Comparison of ENCODE assay signal across 8 cellular contexts in the genomic region with DNA sequence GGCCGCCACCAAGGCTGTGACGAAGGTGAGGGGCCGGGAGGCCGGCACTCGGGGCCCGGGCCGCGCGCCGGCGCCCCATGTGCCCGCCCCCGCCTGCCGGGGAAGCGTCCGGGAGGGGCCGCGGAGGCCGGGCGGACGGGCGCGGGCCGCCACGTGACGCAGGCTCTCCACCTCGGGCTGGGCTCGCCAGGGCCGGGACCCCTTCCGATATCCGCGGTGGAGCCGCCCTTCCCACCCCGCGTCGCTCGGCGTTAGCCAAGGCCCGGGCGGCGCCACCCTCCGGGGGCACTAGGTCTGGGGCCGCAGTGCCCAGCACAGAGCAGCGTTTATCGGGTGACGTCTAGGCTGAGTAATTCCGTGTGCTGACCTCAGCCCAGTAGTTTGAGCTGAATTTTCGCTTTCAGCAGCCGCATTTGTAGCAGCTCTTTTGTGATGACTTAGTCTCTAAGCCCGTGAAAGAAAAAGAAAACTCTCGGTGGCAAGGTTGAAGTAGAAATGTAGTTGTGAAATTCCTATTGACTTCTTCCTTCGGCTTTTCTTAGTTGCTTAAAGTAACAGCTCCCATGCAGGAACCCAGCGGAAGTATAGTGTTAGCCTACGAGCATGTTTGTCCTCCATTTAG. TPM values are rescaled to one million over a fixed set of nuclear protein-coding genes. Genes with fewer than 3 reads are reported as not detected.
DNase-seq lines count a peak whose midpoint lies in the region; FAIRE-seq and TF ChIP-seq lines count a peak whose summit lies in the region.

No MANE protein-coding gene starts in this region.

- H3K36me3 ChIP-seq in HEK293 (ENCODE audit: control insufficient read depth in 2 of 2, insufficient read depth in 1 of 2, low read length in 2 of 2) (peaks cover 13 to 44% of the 10 kb centered on the region in 2 experiments), OCI-LY3 (replicated peaks; ENCODE audit: low read depth, low read length) (peaks cover 44% of the 10 kb centered on the region)

- peak overlapping the region; percentile 93 for H3K9ac ChIP-seq in OCI-LY3 (ENCODE audit: low read length)

- DNase-seq in GM03348 (ENCODE audit: low spot score) (peak; percentile 83), cardiac septum (ENCODE audit: low spot score) (peak; percentile 83), putamen (ENCODE audit: low spot score) (peak; percentile 62), cerebellar nuclear complex (lab: John Stamatoyannopoulos, UW) (no peak), D721Med (ENCODE audit: insufficient read length, low spot score) (no peak)

- no peak for FAIRE-seq in D721Med (lab: Jason Lieb, UNC)

- peaks cover 59% of the 10 kb centered on the region for H3K79me2 ChIP-seq in OCI-LY3 (ENCODE audit: low read length)

- H4K20me1 ChIP-seq in OCI-LY3 (ENCODE audit: insufficient read depth, low read length): peaks cover 47% of the 10 kb centered on the region

- peak overlapping the region; percentile 98 for H3K27ac Mint-ChIP-seq in activated naive CD4-positive, alpha-beta T cell treated with anti-CD3 and anti-CD28 coated beads, Interleukin-2, amount 50 U/mL, for 24 hours

- H3K4me2 ChIP-seq in OCI-LY3 (ENCODE audit: low read length): peak overlapping the region; percentile 85

- H3K4me3 Mint-ChIP-seq in activated naive CD4-positive, alpha-beta T cell treated with anti-CD3 and anti-CD28 coated beads, Interleukin-2, amount 50 U/mL, for 24 hours: peak overlapping the region; percentile 99

- H3K4me3 ChIP-seq in HEK293 (ENCODE audit: low read depth, low read length): peak overlapping the region; percentile 85
- H3K4me3 ChIP-seq in OCI-LY3 (ENCODE audit: low read length): peak overlapping the region; percentile 91

- no peaks in the 10 kb centered on the region for H3K27me3 Mint-ChIP-seq in activated naive CD4-positive, alpha-beta T cell treated with anti-CD3 and anti-CD28 coated beads, Interleukin-2, amount 50 U/mL, for 24 hours

- CTCF ChIA-PET in HEK293 (lab: Yijun Ruan, JAX): no interaction called here

- peaks cover 51% of the 10 kb centered on the region for H3K4me1 Mint-ChIP-seq in activated naive CD4-positive, alpha-beta T cell treated with anti-CD3 and anti-CD28 coated beads, Interleukin-2, amount 50 U/mL, for 24 hours

- POLR2A ChIA-PET in HEK293 (lab: Yijun Ruan, JAX): interaction anchor here (0.6 to 1.4 kb wide), 4 partner anchors 27 to 656 kb away, joined by 3 to 7 read pairs (median 4); no protein-coding TSS in a partner anchor

- intact Hi-C loops in cardiac septum (cut with DNase I): loop anchor here (5.0 kb wide), 2 partner anchors 88 to 852 kb away; partner anchors contain the start of genes NPHP3 and TOPBP1

- peaks cover 27% of the 10 kb centered on the region for H3K36me3 Mint-ChIP-seq in activated naive CD4-positive, alpha-beta T cell treated with anti-CD3 and anti-CD28 coated beads, Interleukin-2, amount 50 U/mL, for 24 hours

- H3K4me1 ChIP-seq in HEK293 (ENCODE audit: control insufficient read depth, insufficient read depth, low read length): peaks cover 3% of the 10 kb centered on the region; the same call in 1 of the 2 replicates
- H3K4me1 ChIP-seq in OCI-LY3 (ENCODE audit: low read length): peaks cover 52% of the 10 kb centered on the region

- H3K27ac ChIP-seq in HEK293 (ENCODE audit: extremely low read depth, low read depth, low read length): peak overlapping the region; percentile 89
- peak overlapping the region; percentile 78 for H3K27ac ChIP-seq in OCI-LY3 (ENCODE audit: low read length)

- no peaks in the 10 kb centered on the region for H3K9me3 Mint-ChIP-seq in activated naive CD4-positive, alpha-beta T cell treated with anti-CD3 and anti-CD28 coated beads, Interleukin-2, amount 50 U/mL, for 24 hours

- H2AFZ ChIP-seq in OCI-LY3 (ENCODE audit: low read depth, low read length): no peak overlapping the region

- TF ChIP-seq CTCF in HEK293 (tag by site-specific recombination; IDR thresholded peaks at IDR 0.05) (peak; percentile 25; the same call in 1 of the 2 replicates), OCI-LY3 (IDR thresholded peaks at IDR 0.05; ENCODE audit: low read depth, low read length) (peak; percentile 24; the same call in 1 of the 2 replicates), D721Med (IDR thresholded peaks at IDR 0.05; ENCODE audit: insufficient read depth, missing control alignments) (no peak)

- H3K9me3 ChIP-seq in HEK293 (ENCODE audit: control insufficient read depth, insufficient read depth, low read depth, low read length) (no peaks in the 10 kb centered on the region), OCI-LY3 (ENCODE audit: insufficient read depth, low read length) (no peaks in the 10 kb centered on the region)

- no peaks in the 10 kb centered on the region for H3K27me3 ChIP-seq in OCI-LY3 (ENCODE audit: low read depth, low read length)

TF ChIP-seq in HEK293, 187 proteins besides CTCF, POLR2A, EP300 and RAD21 (continues in another document):
- no peak for TF ChIP-seq KLF1 (tag by site-specific recombination; IDR thresholded peaks at IDR 0.05)
- TF ChIP-seq, protein P1, sequence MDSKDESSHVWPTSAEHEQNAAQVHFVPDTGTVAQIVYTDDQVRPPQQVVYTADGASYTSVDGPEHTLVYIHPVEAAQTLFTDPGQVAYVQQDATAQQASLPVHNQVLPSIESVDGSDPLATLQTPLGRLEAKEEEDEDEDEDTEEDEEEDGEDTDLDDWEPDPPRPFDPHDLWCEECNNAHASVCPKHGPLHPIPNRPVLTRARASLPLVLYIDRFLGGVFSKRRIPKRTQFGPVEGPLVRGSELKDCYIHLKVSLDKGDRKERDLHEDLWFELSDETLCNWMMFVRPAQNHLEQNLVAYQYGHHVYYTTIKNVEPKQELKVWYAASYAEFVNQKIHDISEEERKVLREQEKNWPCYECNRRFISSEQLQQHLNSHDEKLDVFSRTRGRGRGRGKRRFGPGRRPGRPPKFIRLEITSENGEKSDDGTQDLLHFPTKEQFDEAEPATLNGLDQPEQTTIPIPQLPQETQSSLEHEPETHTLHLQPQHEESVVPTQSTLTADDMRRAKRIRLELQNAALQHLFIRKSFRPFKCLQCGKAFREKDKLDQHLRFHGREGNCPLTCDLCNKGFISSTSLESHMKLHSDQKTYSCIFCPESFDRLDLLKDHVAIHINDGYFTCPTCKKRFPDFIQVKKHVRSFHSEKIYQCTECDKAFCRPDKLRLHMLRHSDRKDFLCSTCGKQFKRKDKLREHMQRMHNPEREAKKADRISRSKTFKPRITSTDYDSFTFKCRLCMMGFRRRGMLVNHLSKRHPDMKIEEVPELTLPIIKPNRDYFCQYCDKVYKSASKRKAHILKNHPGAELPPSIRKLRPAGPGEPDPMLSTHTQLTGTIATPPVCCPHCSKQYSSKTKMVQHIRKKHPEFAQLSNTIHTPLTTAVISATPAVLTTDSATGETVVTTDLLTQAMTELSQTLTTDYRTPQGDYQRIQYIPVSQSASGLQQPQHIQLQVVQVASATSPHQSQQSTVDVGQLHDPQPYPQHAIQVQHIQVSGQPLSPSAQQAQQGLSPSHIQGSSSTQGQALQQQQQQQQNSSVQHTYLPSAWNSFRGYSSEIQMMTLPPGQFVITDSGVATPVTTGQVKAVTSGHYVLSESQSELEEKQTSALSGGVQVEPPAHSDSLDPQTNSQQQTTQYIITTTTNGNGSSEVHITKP (tag by site-specific recombination; IDR thresholded peaks at IDR 0.05): peak; percentile 96
- no peak for TF ChIP-seq ZNF529 (tag by site-specific recombination; IDR thresholded peaks at IDR 0.05; ENCODE audit: insufficient replicate concordance)
- TF ChIP-seq REPIN1 (tag by site-specific recombination; IDR thresholded peaks at IDR 0.05; ENCODE audit: low read depth): no peak
- TF ChIP-seq, protein P2, sequence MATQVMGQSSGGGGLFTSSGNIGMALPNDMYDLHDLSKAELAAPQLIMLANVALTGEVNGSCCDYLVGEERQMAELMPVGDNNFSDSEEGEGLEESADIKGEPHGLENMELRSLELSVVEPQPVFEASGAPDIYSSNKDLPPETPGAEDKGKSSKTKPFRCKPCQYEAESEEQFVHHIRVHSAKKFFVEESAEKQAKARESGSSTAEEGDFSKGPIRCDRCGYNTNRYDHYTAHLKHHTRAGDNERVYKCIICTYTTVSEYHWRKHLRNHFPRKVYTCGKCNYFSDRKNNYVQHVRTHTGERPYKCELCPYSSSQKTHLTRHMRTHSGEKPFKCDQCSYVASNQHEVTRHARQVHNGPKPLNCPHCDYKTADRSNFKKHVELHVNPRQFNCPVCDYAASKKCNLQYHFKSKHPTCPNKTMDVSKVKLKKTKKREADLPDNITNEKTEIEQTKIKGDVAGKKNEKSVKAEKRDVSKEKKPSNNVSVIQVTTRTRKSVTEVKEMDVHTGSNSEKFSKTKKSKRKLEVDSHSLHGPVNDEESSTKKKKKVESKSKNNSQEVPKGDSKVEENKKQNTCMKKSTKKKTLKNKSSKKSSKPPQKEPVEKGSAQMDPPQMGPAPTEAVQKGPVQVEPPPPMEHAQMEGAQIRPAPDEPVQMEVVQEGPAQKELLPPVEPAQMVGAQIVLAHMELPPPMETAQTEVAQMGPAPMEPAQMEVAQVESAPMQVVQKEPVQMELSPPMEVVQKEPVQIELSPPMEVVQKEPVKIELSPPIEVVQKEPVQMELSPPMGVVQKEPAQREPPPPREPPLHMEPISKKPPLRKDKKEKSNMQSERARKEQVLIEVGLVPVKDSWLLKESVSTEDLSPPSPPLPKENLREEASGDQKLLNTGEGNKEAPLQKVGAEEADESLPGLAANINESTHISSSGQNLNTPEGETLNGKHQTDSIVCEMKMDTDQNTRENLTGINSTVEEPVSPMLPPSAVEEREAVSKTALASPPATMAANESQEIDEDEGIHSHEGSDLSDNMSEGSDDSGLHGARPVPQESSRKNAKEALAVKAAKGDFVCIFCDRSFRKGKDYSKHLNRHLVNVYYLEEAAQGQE (tag by site-specific recombination; IDR thresholded peaks at IDR 0.05): no peak
- no peak for TF ChIP-seq ZNF645 (tag by site-specific recombination; IDR thresholded peaks at IDR 0.05)
- TF ChIP-seq, protein P3, sequence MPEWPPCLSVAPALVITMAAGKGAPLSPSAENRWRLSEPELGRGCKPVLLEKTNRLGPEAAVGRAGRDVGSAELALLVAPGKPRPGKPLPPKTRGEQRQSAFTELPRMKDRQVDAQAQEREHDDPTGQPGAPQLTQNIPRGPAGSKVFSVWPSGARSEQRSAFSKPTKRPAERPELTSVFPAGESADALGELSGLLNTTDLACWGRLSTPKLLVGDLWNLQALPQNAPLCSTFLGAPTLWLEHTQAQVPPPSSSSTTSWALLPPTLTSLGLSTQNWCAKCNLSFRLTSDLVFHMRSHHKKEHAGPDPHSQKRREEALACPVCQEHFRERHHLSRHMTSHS (tag by site-specific recombination; IDR thresholded peaks at IDR 0.05): no peak

RNA-seq across cellular contexts. Expression of gene CDV3, which starts 0.9 kb away (rescaled TPM):
- total RNA-seq in cardiac septum: 151 TPM

Comparison
In these comparisons a context has a peak if more than half of its experiments do, and no peak if none do; other contexts are left out.
1. DNase-seq: peak in GM03348 (single experiment), cardiac septum (single experiment) and putamen (single experiment); none in cerebellar nuclear complex (0 of 2) and D721Med (single experiment).